20 cellular contexts compared by ENCODE assay signal in genomic region chr17:55833311-55833710, GRCh38.
"Had no signal": no experiment of that assay in that cellular context is flagged by ENCODE, and none has a peak within 500 bp of the region (broad histone marks: within the 10 kb centered on the region; RNA-seq: fewer than 3 reads in every experiment).

No MANE protein-coding gene starts in this region.

- H3K27ac ChIP-seq: coronary artery, esophagus muscularis mucosa, right atrium auricular region, transverse colon had no signal

- H3K27me3 ChIP-seq: esophagus muscularis mucosa, right atrium auricular region, transverse colon had no signal

- H3K4me1 ChIP-seq: esophagus muscularis mucosa, right atrium auricular region, transverse colon had no signal

- H3K36me3 ChIP-seq: esophagus muscularis mucosa, right atrium auricular region, transverse colon had no signal

- DNase-seq: activated CD4-positive, alpha-beta T cell treated with anti-CD3 and anti-CD28 coated beads, Interleukin-2, amount 10 ng/mL, durations not matched to agents 24 days and 14 days; activated CD4-positive, CD25-positive, alpha-beta regulatory T cell; activated CD8-positive, alpha-beta memory T cell treated with anti-CD3 and anti-CD28 coated beads, Interleukin-2, amount 50 U/mL, for 4 hours; activated CD8-positive, alpha-beta T cell treated with anti-CD3 and anti-CD28 coated beads, Interleukin-2, amount 10 ng/mL, durations not matched to agents 7 days and 5 days; activated effector memory CD4-positive, alpha-beta T cell treated with anti-CD3 and anti-CD28 coated beads, Interleukin-2, amount 50 U/mL, for 16 hours; activated T-cell treated with anti-CD3 and anti-CD28 coated beads, Interleukin-2, amount 50 U/mL, for 48 hours; amygdala; head of caudate nucleus; immature natural killer cell; mesendoderm; nucleus accumbens; posterior cingulate gyrus; small intestine; stimulated activated CD4-positive, alpha-beta T cell treated with anti-CD3 and anti-CD28 coated beads, Interleukin-4, amount 100 ng/mL, for 24 hours; stimulated activated naive CD4-positive, alpha-beta T cell; T-helper 17 cell; transverse colon had no signal

- H3K9me3 ChIP-seq: esophagus muscularis mucosa, right atrium auricular region, transverse colon had no signal

- ATAC-seq: activated CD8-positive, alpha-beta T cell treated with anti-CD3 and anti-CD28 coated beads, Interleukin-2, amount 10 ng/mL, durations not matched to agents 7 days and 5 days; T-helper 17 cell had no signal

- H3K4me3 ChIP-seq: coronary artery, esophagus muscularis mucosa, right atrium auricular region, transverse colon had no signal
